16 cellular contexts compared by ENCODE assay signal in the genomic region with DNA sequence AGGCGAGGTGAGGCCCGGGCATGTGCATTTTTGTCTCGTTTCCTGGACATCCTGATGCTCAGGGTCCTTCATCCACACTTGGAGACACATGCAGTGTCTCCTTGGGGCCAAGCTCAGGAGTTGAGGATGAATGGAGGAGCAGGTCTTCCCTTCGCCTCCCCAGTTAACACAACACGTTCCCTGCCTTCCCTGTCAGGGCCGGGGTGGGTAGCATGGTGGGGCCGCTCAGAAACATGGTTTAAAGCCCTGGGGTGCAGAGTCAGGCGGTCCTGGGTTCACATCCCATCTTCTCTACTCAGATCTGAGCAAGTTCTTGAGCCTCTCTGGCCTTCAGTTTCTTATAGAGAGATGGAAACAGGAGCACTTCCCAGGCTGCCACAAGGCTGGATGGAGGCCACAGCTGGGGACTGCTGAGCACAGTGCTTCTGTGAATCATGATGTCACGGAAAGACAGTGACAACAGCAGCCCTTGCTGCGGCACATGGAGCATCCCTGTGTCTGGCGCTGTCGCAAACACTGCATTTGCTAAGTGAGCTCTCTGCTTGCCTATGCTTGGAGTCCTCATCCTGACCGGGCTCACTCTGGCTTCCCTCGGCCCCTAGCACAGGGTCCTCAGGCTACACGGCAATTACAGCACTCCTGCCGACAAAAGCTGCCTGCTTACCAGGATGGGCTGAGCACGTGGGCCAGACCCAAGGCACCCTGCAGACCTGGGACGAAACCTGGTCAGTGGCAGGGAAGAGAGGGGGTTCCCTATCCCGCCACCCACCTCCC.
"Had no signal": no experiment of that assay in that cellular context is flagged by ENCODE, and none has a peak within 500 bp of the region (broad histone marks: within the 10 kb centered on the region; RNA-seq: fewer than 3 reads in every experiment).

No MANE protein-coding gene starts in this region.

- DNase-seq: effector memory CD4-positive, alpha-beta T cell; heart right ventricle; islet precursor cell; left lung; mucosa of descending colon; naive thymus-derived CD8-positive, alpha-beta T cell; stimulated activated CD4-positive, alpha-beta T cell treated with anti-CD3 and anti-CD28 coated beads, Interleukin-15, amount 100 ng/mL, for 24 hours; stimulated activated CD4-positive, alpha-beta T cell treated with anti-CD3 and anti-CD28 coated beads, Interleukin-1b, Interleukin-23, amount 100 ng/mL, for 48 hours; stimulated activated CD4-positive, alpha-beta T cell treated with anti-CD3 and anti-CD28 coated beads, Interleukin-4, amount 100 ng/mL, for 24 hours; tibial artery; upper lobe of right lung had no signal

- H3K27ac Mint-ChIP-seq: naive thymus-derived CD8-positive, alpha-beta T cell; stimulated activated memory B cell treated with anti-CD40 and anti-IgM and Interleukin-4, amounts not matched to agents 10 μg/mL and 1 μg/mL and 100 μg/mL, for 72 hours; stimulated activated naive CD8-positive, alpha-beta T cell treated with anti-CD3 and anti-CD28 coated beads, Interleukin-15, Interleukin-2, amounts not matched to agents 100 ng/mL and 50 ng/mL, for 24 hours had no signal

- H3K27me3 Mint-ChIP-seq: stimulated activated naive CD8-positive, alpha-beta T cell treated with anti-CD3 and anti-CD28 coated beads, Interleukin-15, Interleukin-2, amounts not matched to agents 100 ng/mL and 50 ng/mL, for 24 hours had no signal

- H3K4me1 Mint-ChIP-seq: naive thymus-derived CD8-positive, alpha-beta T cell; stimulated activated memory B cell treated with anti-CD40 and anti-IgM and Interleukin-4, amounts not matched to agents 10 μg/mL and 1 μg/mL and 100 μg/mL, for 72 hours had no signal

- H3K9me3 Mint-ChIP-seq: neural crest cell; stimulated activated memory B cell treated with anti-CD40 and anti-IgM and Interleukin-4, amounts not matched to agents 10 μg/mL and 1 μg/mL and 100 μg/mL, for 72 hours; stimulated activated naive CD8-positive, alpha-beta T cell treated with anti-CD3 and anti-CD28 coated beads, Interleukin-15, Interleukin-2, amounts not matched to agents 100 ng/mL and 50 ng/mL, for 24 hours had no signal

- H3K4me3 Mint-ChIP-seq: naive thymus-derived CD8-positive, alpha-beta T cell; neural crest cell; stimulated activated memory B cell treated with anti-CD40 and anti-IgM and Interleukin-4, amounts not matched to agents 10 μg/mL and 1 μg/mL and 100 μg/mL, for 72 hours; stimulated activated naive CD8-positive, alpha-beta T cell treated with anti-CD3 and anti-CD28 coated beads, Interleukin-15, Interleukin-2, amounts not matched to agents 100 ng/mL and 50 ng/mL, for 24 hours had no signal

- H3K36me3 Mint-ChIP-seq: naive thymus-derived CD8-positive, alpha-beta T cell; stimulated activated memory B cell treated with anti-CD40 and anti-IgM and Interleukin-4, amounts not matched to agents 10 μg/mL and 1 μg/mL and 100 μg/mL, for 72 hours had no signal

- ATAC-seq: esophagus mucosa; heart right ventricle; left lung; mucosa of descending colon; naive thymus-derived CD8-positive, alpha-beta T cell; psoas muscle; upper lobe of right lung had no signal
